1 cellular context compared by ENCODE assay signal in genomic region chr7:94004024-94004945, GRCh38.
TF ChIP-seq lines count a peak whose summit lies in the region.

Gene BET1, minus strand, starts transcription at chr7:94004355. Its CDS starts 139 bp downstream, at chr7:94004216.

TF ChIP-seq in HEK293, 187 proteins besides CTCF, POLR2A, EP300 and RAD21 (continued from another document and continues in another):
- TF ChIP-seq ZBTB49 (tag by site-specific recombination; IDR thresholded peaks at IDR 0.05; ENCODE audit: low read depth) (no peak), ZNF223 (tag by site-specific recombination; IDR thresholded peaks at IDR 0.05) (no peak), SALL2 (tag by site-specific recombination; IDR thresholded peaks at IDR 0.05; ENCODE audit: borderline replicate concordance) (no peak), ZNF366 (tag by site-specific recombination; conservative IDR thresholded peaks at IDR 0.05) (no peak), PBX3 (CRISPR knock-in tag; IDR thresholded peaks at IDR 0.05) (no peak), SP2 (tag by site-specific recombination; IDR thresholded peaks at IDR 0.05) (peak; percentile 48; the same call in 1 of the 2 replicates), KLF7 (tag by site-specific recombination; IDR thresholded peaks at IDR 0.05; ENCODE audit: borderline replicate concordance) (no peak), TRIM28 (IDR thresholded peaks at IDR 0.05; ENCODE audit: borderline replicate concordance, low read length) (no peak), ZNF169 (tag by site-specific recombination; IDR thresholded peaks at IDR 0.05) (no peak), ZNF26 (tag by site-specific recombination; IDR thresholded peaks at IDR 0.05) (no peak), ZNF624 (tag by site-specific recombination; IDR thresholded peaks at IDR 0.05) (no peak), ZNF600 (tag by site-specific recombination; IDR thresholded peaks at IDR 0.05) (peak; percentile 59), ZNF701 (tag by site-specific recombination; IDR thresholded peaks at IDR 0.05) (no peak), ZBTB20 (tag by site-specific recombination; IDR thresholded peaks at IDR 0.05) (peak; percentile 95), ZNF776 (tag by site-specific recombination; IDR thresholded peaks at IDR 0.05; ENCODE audit: borderline replicate concordance) (no peak), ZNF121 (tag by site-specific recombination; IDR thresholded peaks at IDR 0.05) (no peak), RBAK (tag by site-specific recombination; IDR thresholded peaks at IDR 0.05) (no peak), ZNF211 (tag by site-specific recombination; IDR thresholded peaks at IDR 0.05; ENCODE audit: low read depth) (no peak), ZNF280C (tag by site-specific recombination; IDR thresholded peaks at IDR 0.05) (no peak), ZNF501 (tag by site-specific recombination; IDR thresholded peaks at IDR 0.05) (no peak; the same call in 1 of the 2 replicates), ZNF362 (tag by site-specific recombination; IDR thresholded peaks at IDR 0.05) (no peak), ZNF292 (tag by site-specific recombination; IDR thresholded peaks at IDR 0.05; ENCODE audit: borderline replicate concordance, low read depth) (no peak), ZNF530 (tag by site-specific recombination; IDR thresholded peaks at IDR 0.05; ENCODE audit: low read depth) (no peak), ZFHX2 (tag by site-specific recombination; conservative IDR thresholded peaks at IDR 0.05) (no peak), ZFP69B (tag by site-specific recombination; IDR thresholded peaks at IDR 0.05) (no peak), GLIS2 (tag by site-specific recombination; IDR thresholded peaks at IDR 0.05) (no peak), ZFP37 (tag by site-specific recombination; IDR thresholded peaks at IDR 0.05) (no peak), ZNF24 (tag by site-specific recombination; IDR thresholded peaks at IDR 0.05) (peak; percentile 53; the same call in 1 of the 2 replicates), ZBTB7A (tag by site-specific recombination; IDR thresholded peaks at IDR 0.05; ENCODE audit: low read depth) (no peak), GLI4 (tag by site-specific recombination; IDR thresholded peaks at IDR 0.05) (no peak), BCL6B (tag by site-specific recombination; IDR thresholded peaks at IDR 0.05) (no peak), ZNF433 (tag by site-specific recombination; IDR thresholded peaks at IDR 0.05; ENCODE audit: low read depth) (no peak), ZNF549 (tag by site-specific recombination; IDR thresholded peaks at IDR 0.05) (no peak), ZNF558 (tag by site-specific recombination; IDR thresholded peaks at IDR 0.05) (no peak), ZNF324 (tag by site-specific recombination; IDR thresholded peaks at IDR 0.05) (peak; percentile 31; the same call in 1 of the 2 replicates), ZNF266 (tag by site-specific recombination; IDR thresholded peaks at IDR 0.05; ENCODE audit: low read depth) (no peak), AEBP2 (tag by site-specific recombination; IDR thresholded peaks at IDR 0.05; ENCODE audit: borderline replicate concordance) (no peak), ZNF658 (tag by site-specific recombination; IDR thresholded peaks at IDR 0.05) (no peak), ZNF248 (tag by site-specific recombination; IDR thresholded peaks at IDR 0.05) (no peak), GLIS1 (tag by site-specific recombination; IDR thresholded peaks at IDR 0.05) (no peak), ZNF112 (tag by site-specific recombination; IDR thresholded peaks at IDR 0.05) (no peak), ZNF404 (tag by site-specific recombination; IDR thresholded peaks at IDR 0.05) (no peak)
- TF ChIP-seq, protein P1, sequence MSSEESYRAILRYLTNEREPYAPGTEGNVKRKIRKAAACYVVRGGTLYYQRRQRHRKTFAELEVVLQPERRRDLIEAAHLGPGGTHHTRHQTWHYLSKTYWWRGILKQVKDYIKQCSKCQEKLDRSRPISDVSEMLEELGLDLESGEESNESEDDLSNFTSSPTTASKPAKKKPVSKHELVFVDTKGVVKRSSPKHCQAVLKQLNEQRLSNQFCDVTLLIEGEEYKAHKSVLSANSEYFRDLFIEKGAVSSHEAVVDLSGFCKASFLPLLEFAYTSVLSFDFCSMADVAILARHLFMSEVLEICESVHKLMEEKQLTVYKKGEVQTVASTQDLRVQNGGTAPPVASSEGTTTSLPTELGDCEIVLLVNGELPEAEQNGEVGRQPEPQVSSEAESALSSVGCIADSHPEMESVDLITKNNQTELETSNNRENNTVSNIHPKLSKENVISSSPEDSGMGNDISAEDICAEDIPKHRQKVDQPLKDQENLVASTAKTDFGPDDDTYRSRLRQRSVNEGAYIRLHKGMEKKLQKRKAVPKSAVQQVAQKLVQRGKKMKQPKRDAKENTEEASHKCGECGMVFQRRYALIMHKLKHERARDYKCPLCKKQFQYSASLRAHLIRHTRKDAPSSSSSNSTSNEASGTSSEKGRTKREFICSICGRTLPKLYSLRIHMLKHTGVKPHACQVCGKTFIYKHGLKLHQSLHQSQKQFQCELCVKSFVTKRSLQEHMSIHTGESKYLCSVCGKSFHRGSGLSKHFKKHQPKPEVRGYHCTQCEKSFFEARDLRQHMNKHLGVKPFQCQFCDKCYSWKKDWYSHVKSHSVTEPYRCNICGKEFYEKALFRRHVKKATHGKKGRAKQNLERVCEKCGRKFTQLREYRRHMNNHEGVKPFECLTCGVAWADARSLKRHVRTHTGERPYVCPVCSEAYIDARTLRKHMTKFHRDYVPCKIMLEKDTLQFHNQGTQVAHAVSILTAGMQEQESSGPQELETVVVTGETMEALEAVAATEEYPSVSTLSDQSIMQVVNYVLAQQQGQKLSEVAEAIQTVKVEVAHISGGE (tag by site-specific recombination; conservative IDR thresholded peaks at IDR 0.05; ENCODE audit: low read depth), result peak; percentile 62
- TF ChIP-seq, protein P2, sequence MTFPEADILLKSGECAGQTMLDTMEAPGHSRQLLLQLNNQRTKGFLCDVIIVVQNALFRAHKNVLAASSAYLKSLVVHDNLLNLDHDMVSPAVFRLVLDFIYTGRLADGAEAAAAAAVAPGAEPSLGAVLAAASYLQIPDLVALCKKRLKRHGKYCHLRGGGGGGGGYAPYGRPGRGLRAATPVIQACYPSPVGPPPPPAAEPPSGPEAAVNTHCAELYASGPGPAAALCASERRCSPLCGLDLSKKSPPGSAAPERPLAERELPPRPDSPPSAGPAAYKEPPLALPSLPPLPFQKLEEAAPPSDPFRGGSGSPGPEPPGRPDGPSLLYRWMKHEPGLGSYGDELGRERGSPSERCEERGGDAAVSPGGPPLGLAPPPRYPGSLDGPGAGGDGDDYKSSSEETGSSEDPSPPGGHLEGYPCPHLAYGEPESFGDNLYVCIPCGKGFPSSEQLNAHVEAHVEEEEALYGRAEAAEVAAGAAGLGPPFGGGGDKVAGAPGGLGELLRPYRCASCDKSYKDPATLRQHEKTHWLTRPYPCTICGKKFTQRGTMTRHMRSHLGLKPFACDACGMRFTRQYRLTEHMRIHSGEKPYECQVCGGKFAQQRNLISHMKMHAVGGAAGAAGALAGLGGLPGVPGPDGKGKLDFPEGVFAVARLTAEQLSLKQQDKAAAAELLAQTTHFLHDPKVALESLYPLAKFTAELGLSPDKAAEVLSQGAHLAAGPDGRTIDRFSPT (tag by site-specific recombination; IDR thresholded peaks at IDR 0.05), result no peak
- TF ChIP-seq, protein P3, sequence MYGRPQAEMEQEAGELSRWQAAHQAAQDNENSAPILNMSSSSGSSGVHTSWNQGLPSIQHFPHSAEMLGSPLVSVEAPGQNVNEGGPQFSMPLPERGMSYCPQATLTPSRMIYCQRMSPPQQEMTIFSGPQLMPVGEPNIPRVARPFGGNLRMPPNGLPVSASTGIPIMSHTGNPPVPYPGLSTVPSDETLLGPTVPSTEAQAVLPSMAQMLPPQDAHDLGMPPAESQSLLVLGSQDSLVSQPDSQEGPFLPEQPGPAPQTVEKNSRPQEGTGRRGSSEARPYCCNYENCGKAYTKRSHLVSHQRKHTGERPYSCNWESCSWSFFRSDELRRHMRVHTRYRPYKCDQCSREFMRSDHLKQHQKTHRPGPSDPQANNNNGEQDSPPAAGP (tag by site-specific recombination; IDR thresholded peaks at IDR 0.05), result peak; percentile 30; the same call in 1 of the 2 replicates
- TF ChIP-seq, protein P4, sequence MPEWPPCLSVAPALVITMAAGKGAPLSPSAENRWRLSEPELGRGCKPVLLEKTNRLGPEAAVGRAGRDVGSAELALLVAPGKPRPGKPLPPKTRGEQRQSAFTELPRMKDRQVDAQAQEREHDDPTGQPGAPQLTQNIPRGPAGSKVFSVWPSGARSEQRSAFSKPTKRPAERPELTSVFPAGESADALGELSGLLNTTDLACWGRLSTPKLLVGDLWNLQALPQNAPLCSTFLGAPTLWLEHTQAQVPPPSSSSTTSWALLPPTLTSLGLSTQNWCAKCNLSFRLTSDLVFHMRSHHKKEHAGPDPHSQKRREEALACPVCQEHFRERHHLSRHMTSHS (tag by site-specific recombination; IDR thresholded peaks at IDR 0.05), result no peak
